ENCODE assay signal across 1 cellular context in genomic region chr6:43812850-43813584, GRCh38.
TF ChIP-seq lines count a peak whose summit lies in the region.

No MANE protein-coding gene starts in this region.

TF ChIP-seq in K562, 482 proteins besides CTCF, POLR2A, EP300 and RAD21:
- peak; percentile 54 for TF ChIP-seq PRDM10 (IDR thresholded peaks at IDR 0.05; ENCODE audit: partially characterized antibody)
- peak; percentile 90 for TF ChIP-seq ZNF121 (CRISPR knock-in tag; conservative IDR thresholded peaks at IDR 0.05)
- no peak for TF ChIP-seq ZNF830 (CRISPR knock-in tag; IDR thresholded peaks at IDR 0.05)
- peak; percentile 25; the same call in 1 of the 2 replicates for TF ChIP-seq TSC22D4 (tag; IDR thresholded peaks at IDR 0.05)
- TF ChIP-seq PKNOX1 (IDR thresholded peaks at IDR 0.05), result 0 out of 2 replicates have a peak, but pooled peaks have one; percentile 10
- no peak for TF ChIP-seq CUX1 (CRISPR knock-in tag; IDR thresholded peaks at IDR 0.05)
